Comparison of ENCODE assay signal across 19 cellular contexts in the genomic region with DNA sequence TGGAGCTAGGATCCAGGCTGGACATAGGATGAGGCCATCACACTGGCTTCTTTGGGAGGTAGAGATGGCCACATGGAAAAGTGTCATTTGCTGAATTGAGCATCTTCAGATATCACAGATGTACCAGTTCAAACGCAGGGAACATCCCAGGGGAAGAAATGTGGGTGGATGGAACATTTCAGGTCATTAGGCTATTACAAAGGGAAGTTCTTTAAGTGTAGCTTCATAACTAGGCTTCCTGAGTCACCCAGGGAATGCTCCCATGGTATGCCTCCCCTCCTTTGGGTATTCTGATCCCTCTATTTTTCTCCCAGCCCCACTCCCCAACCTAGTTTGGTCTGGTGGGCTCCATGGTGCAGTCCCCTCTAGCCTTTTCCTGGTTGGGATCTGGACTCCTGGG.
A peak's percentile ranks its signal among the peaks of the same experiment; 100 is the strongest.
DNase-seq lines count a peak whose midpoint lies in the region; ATAC-seq and TF ChIP-seq lines count a peak whose summit lies in the region.
"Had no signal": no experiment of that assay in that cellular context is flagged by ENCODE, and none has a peak within 500 bp of the region (broad histone marks: within the 10 kb centered on the region; RNA-seq: fewer than 3 reads in every experiment).

No MANE protein-coding gene starts in this region.

- peak; percentile 43 for DNase-seq in LHCN-M2 (ENCODE audit: low read depth)
- peak; percentile 16 for DNase-seq in brain microvascular endothelial cell
- DNase-seq in osteoblast (ENCODE audit: insufficient read length, low spot score, missing footprints), result peak; percentile 83
- DNase-seq in smooth muscle cell (lab: John Stamatoyannopoulos, UW; ENCODE audit: unreplicated experiment), result no peak
- DNase-seq in NCI-H128 (lab: John Stamatoyannopoulos, UW; ENCODE audit: unreplicated experiment), result no peak
- no peak for DNase-seq in PC-3
- DNase-seq: 8988T; C1 segment of cervical spinal cord; Calu3; CD4-positive, alpha-beta memory T cell; COR-L47; DMS153; DND-41; GOT3; HFFc6 had no signal

- H3K9me2 ChIP-seq in PC-3 (replicated peaks; ENCODE audit: low read length), result no peaks in the 10 kb centered on the region

- H3K79me2 ChIP-seq in osteoblast (ENCODE audit: insufficient read depth, low read length) (no peaks in the 10 kb centered on the region), smooth muscle cell (ENCODE audit: low read depth) (no peaks in the 10 kb centered on the region), PC-3 (ENCODE audit: low read length) (no peaks in the 10 kb centered on the region)

- H4K20me1 ChIP-seq in osteoblast (ENCODE audit: insufficient read depth, low read length) (no peaks in the 10 kb centered on the region), smooth muscle cell (ENCODE audit: low read depth) (no peaks in the 10 kb centered on the region), PC-3 (ENCODE audit: low read length) (no peaks in the 10 kb centered on the region)

- no TSS peak for BruUV-seq in PC-3 (replicated peaks; lab: Mats Ljungman, UMichigan)

- intact Hi-C loops in PC-3 (cut with micrococcal nuclease), result no loop called here

- peaks cover 22% of the 10 kb centered on the region for H3K4me1 ChIP-seq in osteoblast (ENCODE audit: insufficient read depth, low read length)
- H3K4me1 ChIP-seq in smooth muscle cell (ENCODE audit: low read depth), result peaks cover 10% of the 10 kb centered on the region
- no peaks in the 10 kb centered on the region for H3K4me1 ChIP-seq in PC-3 (ENCODE audit: insufficient read depth, low read length)
- H3K4me1 ChIP-seq: A549 had no signal

- H3K9me3 ChIP-seq in osteoblast (ENCODE audit: low read depth, low read length) (peaks cover 8% of the 10 kb centered on the region), smooth muscle cell (replicated peaks; ENCODE audit: low read depth) (peaks cover 12% of the 10 kb centered on the region), PC-3 (ENCODE audit: low read length) (no peaks in the 10 kb centered on the region)
- H3K9me3 ChIP-seq: HAP-1 had no signal

- no peak for TF ChIP-seq CTCF in brain microvascular endothelial cell (IDR thresholded peaks at IDR 0.05; ENCODE audit: low read depth, low read length, missing control alignments)
- no peak for TF ChIP-seq CTCF in osteoblast (IDR thresholded peaks at IDR 0.05; ENCODE audit: extremely low read depth, low read depth, low read length)
- TF ChIP-seq CTCF in smooth muscle cell (IDR thresholded peaks at IDR 0.05; ENCODE audit: borderline replicate concordance, insufficient read depth, poor library complexity, severe bottlenecking), result no peak
- TF ChIP-seq CTCF in PC-3 (conservative IDR thresholded peaks at IDR 0.05; ENCODE audit: low read depth, low read length), result no peak

- no peak for ATAC-seq in GM21619 (IDR thresholded peaks at IDR 0.05; ENCODE audit: unreplicated experiment)
- no peak for ATAC-seq in PC-3
- ATAC-seq: A549, GM12878 had no signal

- no peak overlapping the region for H3K27ac ChIP-seq in brain microvascular endothelial cell
- H3K27ac ChIP-seq in osteoblast (ENCODE audit: low read depth, low read length), result peak overlapping the region; percentile 78
- H3K27ac ChIP-seq in smooth muscle cell (ENCODE audit: low read depth), result peak overlapping the region; percentile 72
- no peak overlapping the region for H3K27ac ChIP-seq in PC-3 (ENCODE audit: low read length)
- H3K27ac ChIP-seq: A549 had no signal

- WGBS in smooth muscle cell (ENCODE audit: low lambda C conversion rate), result 59% methylated on average over 1 of the region's 1 CpG

- H3K9ac ChIP-seq in smooth muscle cell (ENCODE audit: low read depth) (no peak overlapping the region), PC-3 (ENCODE audit: low read length) (no peak overlapping the region)

- POLR2A ChIA-PET in PC-3 (lab: Charles Lee; ENCODE audit: unreplicated experiment), result no interaction called here

- H3K4me3 ChIP-seq in brain microvascular endothelial cell (ENCODE audit: low read depth, low read length) (no peak overlapping the region), osteoblast (ENCODE audit: insufficient read depth, low read length) (no peak overlapping the region), smooth muscle cell (no peak overlapping the region), PC-3 (ENCODE audit: low read length) (no peak overlapping the region)
- H3K4me3 ChIP-seq: A549, GM12878, HAP-1 had no signal

- H3K27me3 ChIP-seq in brain microvascular endothelial cell (replicated peaks) (no peaks in the 10 kb centered on the region), osteoblast (ENCODE audit: insufficient read depth, low read length) (no peaks in the 10 kb centered on the region), smooth muscle cell (ENCODE audit: low read depth) (peaks cover 6% of the 10 kb centered on the region), PC-3 (ENCODE audit: low read length) (no peaks in the 10 kb centered on the region)

- H3K4me2 ChIP-seq in osteoblast (ENCODE audit: insufficient read depth, low read length) (no peak overlapping the region), smooth muscle cell (no peak overlapping the region), PC-3 (ENCODE audit: low read length) (no peak overlapping the region)
- H3K4me2 ChIP-seq: A549 had no signal

- H3K36me3 ChIP-seq in brain microvascular endothelial cell (replicated peaks) (no peaks in the 10 kb centered on the region), osteoblast (ENCODE audit: insufficient read depth, low read length) (no peaks in the 10 kb centered on the region), smooth muscle cell (ENCODE audit: low read depth) (no peaks in the 10 kb centered on the region), PC-3 (ENCODE audit: low read depth, low read length) (no peaks in the 10 kb centered on the region)
- H3K36me3 ChIP-seq: HAP-1 had no signal

- in situ Hi-C loops in brain microvascular endothelial cell (cut with HindIII; ENCODE audit: low pct_ligation_motif_present, low sequenced_read_pairs), result no loop called here

- no peak overlapping the region for H2AFZ ChIP-seq in osteoblast (ENCODE audit: low read length)
- H2AFZ ChIP-seq in smooth muscle cell (ENCODE audit: low read depth), result no peak overlapping the region
- H2AFZ ChIP-seq in PC-3 (ENCODE audit: low read length), result no peak overlapping the region

- H3F3A ChIP-seq in smooth muscle cell (ENCODE audit: low read depth) (peaks cover 12% of the 10 kb centered on the region), PC-3 (ENCODE audit: low read length, unreplicated experiment) (no peaks in the 10 kb centered on the region)

- CTCF ChIA-PET in PC-3 (lab: Charles Lee), result no interaction called here

Comparison
In these comparisons a context has a peak if more than half of its experiments do, and no peak if none do; other contexts are left out.
1. DNase-seq: peak in LHCN-M2 (single experiment), brain microvascular endothelial cell (single experiment) and osteoblast (single experiment); none in smooth muscle cell (single experiment), NCI-H128 (single experiment) and PC-3 (single experiment).
2. H3K27ac ChIP-seq: peak in osteoblast (single experiment) and smooth muscle cell (single experiment); none in brain microvascular endothelial cell (single experiment) and PC-3 (single experiment).